35 cellular contexts compared by ENCODE assay signal in genomic region chr6:32294566-32294965, GRCh38.
"Had no signal": no experiment of that assay in that cellular context is flagged by ENCODE, and none has a peak within 500 bp of the region (broad histone marks: within the 10 kb centered on the region; RNA-seq: fewer than 3 reads in every experiment).

No MANE protein-coding gene starts in this region.

- H3K36me3 ChIP-seq: MG63 had no signal

- H3K27me3 ChIP-seq: MG63 had no signal

- H3K9me3 ChIP-seq: MG63 had no signal

- H3K4me3 ChIP-seq: MG63 had no signal

- DNase-seq: Kasumi-1, MG63, MM.1S, MV-4-11, NCI-H1048, NCI-H1092, NCI-H1092 treated with DMSO at 0.1 percent for 48 hours, NCI-H1105, NCI-H1105 treated with DMSO at 0.1 percent for 48 hours, NCI-H1417, NCI-H1417 treated with DMSO at 0.1 percent for 48 hours, NCI-H1436, NCI-H1436 treated with DMSO at 0.1 percent for 48 hours, NCI-H146, NCI-H1694, NCI-H1694 treated with DMSO at 0.1 percent for 48 hours, NCI-H187, NCI-H187 treated with DMSO at 0.1 percent for 48 hours, NCI-H1930, NCI-H2029, NCI-H2029 treated with DMSO at 0.1 percent for 48 hours, NCI-H2081, NCI-H2081 treated with DMSO at 0.1 percent for 48 hours, NCI-H2107, NCI-H2171, NCI-H2171 treated with DMSO at 0.1 percent for 48 hours, NCI-H2227 treated with DMSO at 0.1 percent for 48 hours, NCI-H226, NCI-H345, NCI-H446, NCI-H446 treated with DMSO at 0.1 percent for 48 hours, NCI-H510A, NCI-H510A treated with DMSO at 0.1 percent for 48 hours, NCI-H524, NCI-H524 treated with DMSO at 0.1 percent for 48 hours had no signal
